1 cellular context compared by ENCODE assay signal in genomic region chr9:128081052-128081451, GRCh38.
TF ChIP-seq lines count a peak whose summit lies in the region.

No MANE protein-coding gene starts in this region.

TF ChIP-seq in K562, 482 proteins besides CTCF, POLR2A, EP300 and RAD21 (continued from another document):
- TF ChIP-seq ZNF395 (CRISPR knock-in tag; IDR thresholded peaks at IDR 0.05) (0 out of 2 replicates have a peak, but pooled peaks have one; percentile 13), BACH1 (tag; IDR thresholded peaks at IDR 0.05) (0 out of 2 replicates have a peak, but pooled peaks have one; percentile 31), SMARCA4 (IDR thresholded peaks at IDR 0.05) (peak; percentile 62; the same call in 1 of the 2 replicates), RCOR1 (IDR thresholded peaks at IDR 0.05; ENCODE audit: borderline replicate concordance in 1 of 2, low read depth in 2 of 2, low read length in 2 of 2) (0 out of 4 replicates have a peak, but pooled peaks of 1 of the 2 experiments have one; percentile 4), CHD2 (IDR thresholded peaks at IDR 0.05; ENCODE audit: low read depth, low read length) (no peak), SRSF3 (IDR thresholded peaks at IDR 0.05; ENCODE audit: insufficient read depth, low read length) (no peak), L3MBTL2 (IDR thresholded peaks at IDR 0.05) (peak; percentile 32; the same call in 1 of the 2 replicates)
- TF ChIP-seq, protein P1, sequence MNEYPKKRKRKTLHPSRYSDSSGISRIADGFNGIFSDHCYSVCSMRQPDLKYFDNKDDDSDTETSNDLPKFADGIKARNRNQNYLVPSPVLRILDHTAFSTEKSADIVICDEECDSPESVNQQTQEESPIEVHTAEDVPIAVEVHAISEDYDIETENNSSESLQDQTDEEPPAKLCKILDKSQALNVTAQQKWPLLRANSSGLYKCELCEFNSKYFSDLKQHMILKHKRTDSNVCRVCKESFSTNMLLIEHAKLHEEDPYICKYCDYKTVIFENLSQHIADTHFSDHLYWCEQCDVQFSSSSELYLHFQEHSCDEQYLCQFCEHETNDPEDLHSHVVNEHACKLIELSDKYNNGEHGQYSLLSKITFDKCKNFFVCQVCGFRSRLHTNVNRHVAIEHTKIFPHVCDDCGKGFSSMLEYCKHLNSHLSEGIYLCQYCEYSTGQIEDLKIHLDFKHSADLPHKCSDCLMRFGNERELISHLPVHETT (CRISPR knock-in tag; conservative IDR thresholded peaks at IDR 0.05 in 1 of 2, IDR thresholded peaks at IDR 0.05 in 1 of 2): 0 out of 4 replicates have a peak, but pooled peaks of 1 of the 2 experiments have one; percentile 18
